ENCODE assay signal across 1 cellular context in genomic region chr20:25057234-25058050, GRCh38.
TF ChIP-seq lines count a peak whose summit lies in the region.

No MANE protein-coding gene starts in this region.

TF ChIP-seq in HepG2, 621 proteins besides CTCF, POLR2A, EP300 and RAD21 (continued from another document and continues in another):
- TF ChIP-seq ZFP82 (CRISPR knock-in tag; IDR thresholded peaks at IDR 0.05; ENCODE audit: borderline replicate concordance) (no peak), SOX5 (CRISPR knock-in tag; IDR thresholded peaks at IDR 0.05; ENCODE audit: borderline replicate concordance) (peak; percentile 17; the same call in 1 of the 2 replicates), FUBP1 (CRISPR knock-in tag; IDR thresholded peaks at IDR 0.05; ENCODE audit: borderline replicate concordance) (no peak; the same call in 1 of the 2 replicates), HOXA7 (CRISPR knock-in tag; IDR thresholded peaks at IDR 0.05) (no peak), IRX3 (CRISPR knock-in tag; IDR thresholded peaks at IDR 0.05; ENCODE audit: borderline replicate concordance, low read depth) (0 out of 2 replicates have a peak, but pooled peaks have one; percentile 67), ZNF589 (CRISPR knock-in tag; conservative IDR thresholded peaks at IDR 0.05) (no peak), MED13 (CRISPR knock-in tag; IDR thresholded peaks at IDR 0.05) (no peak), TBP (CRISPR knock-in tag; IDR thresholded peaks at IDR 0.05) (no peak), FOXA3 (CRISPR knock-in tag; IDR thresholded peaks at IDR 0.05) (no peak), ZSCAN21 (CRISPR knock-in tag; IDR thresholded peaks at IDR 0.05; ENCODE audit: borderline replicate concordance) (no peak; the same call in 1 of the 2 replicates), FIP1L1 (IDR thresholded peaks at IDR 0.05; ENCODE audit: borderline replicate concordance, insufficient read depth, low read depth, low read length) (0 out of 2 replicates have a peak, but pooled peaks have one; percentile 67), PTBP1 (IDR thresholded peaks at IDR 0.05; ENCODE audit: low read depth, low read length, poor library complexity, severe bottlenecking) (no peak), ZBTB49 (CRISPR knock-in tag; IDR thresholded peaks at IDR 0.05; ENCODE audit: borderline replicate concordance) (no peak), ZNF614 (CRISPR knock-in tag; IDR thresholded peaks at IDR 0.05; ENCODE audit: borderline replicate concordance) (peak; percentile 62; the same call in 1 of the 2 replicates), ZNF776 (CRISPR knock-in tag; IDR thresholded peaks at IDR 0.05) (no peak; the same call in 1 of the 2 replicates), ZKSCAN8 (CRISPR knock-in tag; IDR thresholded peaks at IDR 0.05; ENCODE audit: borderline replicate concordance) (no peak), ZNF552 (CRISPR knock-in tag; IDR thresholded peaks at IDR 0.05; ENCODE audit: borderline replicate concordance) (peak; percentile 19; the same call in 1 of the 2 replicates), NFKBIZ (CRISPR knock-in tag; IDR thresholded peaks at IDR 0.05) (0 out of 2 replicates have a peak, but pooled peaks have one; percentile 6), ZBTB7A (CRISPR knock-in tag; IDR thresholded peaks at IDR 0.05) (no peak), CENPBD1 (CRISPR knock-in tag; IDR thresholded peaks at IDR 0.05; ENCODE audit: borderline replicate concordance, low read depth) (no peak), GATAD1 (CRISPR knock-in tag; IDR thresholded peaks at IDR 0.05) (0 out of 2 replicates have a peak, but pooled peaks have one; percentile 13), HOXD1 (CRISPR knock-in tag; IDR thresholded peaks at IDR 0.05) (no peak), MXI1 (IDR thresholded peaks at IDR 0.05; ENCODE audit: borderline replicate concordance, low read depth, low read length) (no peak), ARID4A (CRISPR knock-in tag; IDR thresholded peaks at IDR 0.05; ENCODE audit: borderline replicate concordance) (peak; percentile 61), NFIC (IDR thresholded peaks at IDR 0.05; ENCODE audit: low read length) (no peak), DNMT3B (CRISPR knock-in tag; conservative IDR thresholded peaks at IDR 0.05) (no peak), ZNF850 (CRISPR knock-in tag; conservative IDR thresholded peaks at IDR 0.05) (no peak), ATF6 (CRISPR knock-in tag; conservative IDR thresholded peaks at IDR 0.05) (0 out of 2 replicates have a peak, but pooled peaks have one; percentile 76), GLMP (CRISPR knock-in tag; IDR thresholded peaks at IDR 0.05; ENCODE audit: borderline replicate concordance) (no peak), SP1 (IDR thresholded peaks at IDR 0.05) (no peak), SP1 (CRISPR knock-in tag; IDR thresholded peaks at IDR 0.05) (no peak), BHLHE40 (IDR thresholded peaks at IDR 0.05; ENCODE audit: low read length) (peak; percentile 60; the same call in 1 of the 2 replicates), NR0B2 (CRISPR knock-in tag; IDR thresholded peaks at IDR 0.05) (peak; percentile 2; the same call in 1 of the 2 replicates)
- TF ChIP-seq, protein P1, sequence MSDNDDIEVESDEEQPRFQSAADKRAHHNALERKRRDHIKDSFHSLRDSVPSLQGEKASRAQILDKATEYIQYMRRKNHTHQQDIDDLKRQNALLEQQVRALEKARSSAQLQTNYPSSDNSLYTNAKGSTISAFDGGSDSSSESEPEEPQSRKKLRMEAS (IDR thresholded peaks at IDR 0.05), result peak; percentile 84
- TF ChIP-seq, protein P2, sequence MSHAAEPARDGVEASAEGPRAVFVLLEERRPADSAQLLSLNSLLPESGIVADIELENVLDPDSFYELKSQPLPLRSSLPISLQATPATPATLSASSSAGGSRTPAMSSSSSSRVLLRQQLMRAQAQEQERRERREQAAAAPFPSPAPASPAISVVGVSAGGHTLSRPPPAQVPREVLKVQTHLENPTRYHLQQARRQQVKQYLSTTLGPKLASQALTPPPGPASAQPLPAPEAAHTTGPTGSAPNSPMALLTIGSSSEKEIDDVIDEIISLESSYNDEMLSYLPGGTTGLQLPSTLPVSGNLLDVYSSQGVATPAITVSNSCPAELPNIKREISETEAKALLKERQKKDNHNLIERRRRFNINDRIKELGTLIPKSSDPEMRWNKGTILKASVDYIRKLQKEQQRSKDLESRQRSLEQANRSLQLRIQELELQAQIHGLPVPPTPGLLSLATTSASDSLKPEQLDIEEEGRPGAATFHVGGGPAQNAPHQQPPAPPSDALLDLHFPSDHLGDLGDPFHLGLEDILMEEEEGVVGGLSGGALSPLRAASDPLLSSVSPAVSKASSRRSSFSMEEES (CRISPR knock-in tag; IDR thresholded peaks at IDR 0.05), result 0 out of 2 replicates have a peak, but pooled peaks have one; percentile 22
- TF ChIP-seq, protein P3, sequence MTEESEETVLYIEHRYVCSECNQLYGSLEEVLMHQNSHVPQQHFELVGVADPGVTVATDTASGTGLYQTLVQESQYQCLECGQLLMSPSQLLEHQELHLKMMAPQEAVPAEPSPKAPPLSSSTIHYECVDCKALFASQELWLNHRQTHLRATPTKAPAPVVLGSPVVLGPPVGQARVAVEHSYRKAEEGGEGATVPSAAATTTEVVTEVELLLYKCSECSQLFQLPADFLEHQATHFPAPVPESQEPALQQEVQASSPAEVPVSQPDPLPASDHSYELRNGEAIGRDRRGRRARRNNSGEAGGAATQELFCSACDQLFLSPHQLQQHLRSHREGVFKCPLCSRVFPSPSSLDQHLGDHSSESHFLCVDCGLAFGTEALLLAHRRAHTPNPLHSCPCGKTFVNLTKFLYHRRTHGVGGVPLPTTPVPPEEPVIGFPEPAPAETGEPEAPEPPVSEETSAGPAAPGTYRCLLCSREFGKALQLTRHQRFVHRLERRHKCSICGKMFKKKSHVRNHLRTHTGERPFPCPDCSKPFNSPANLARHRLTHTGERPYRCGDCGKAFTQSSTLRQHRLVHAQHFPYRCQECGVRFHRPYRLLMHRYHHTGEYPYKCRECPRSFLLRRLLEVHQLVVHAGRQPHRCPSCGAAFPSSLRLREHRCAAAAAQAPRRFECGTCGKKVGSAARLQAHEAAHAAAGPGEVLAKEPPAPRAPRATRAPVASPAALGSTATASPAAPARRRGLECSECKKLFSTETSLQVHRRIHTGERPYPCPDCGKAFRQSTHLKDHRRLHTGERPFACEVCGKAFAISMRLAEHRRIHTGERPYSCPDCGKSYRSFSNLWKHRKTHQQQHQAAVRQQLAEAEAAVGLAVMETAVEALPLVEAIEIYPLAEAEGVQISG (CRISPR knock-in tag; IDR thresholded peaks at IDR 0.05), result no peak; the same call in 1 of the 2 replicates
- TF ChIP-seq, protein P4, sequence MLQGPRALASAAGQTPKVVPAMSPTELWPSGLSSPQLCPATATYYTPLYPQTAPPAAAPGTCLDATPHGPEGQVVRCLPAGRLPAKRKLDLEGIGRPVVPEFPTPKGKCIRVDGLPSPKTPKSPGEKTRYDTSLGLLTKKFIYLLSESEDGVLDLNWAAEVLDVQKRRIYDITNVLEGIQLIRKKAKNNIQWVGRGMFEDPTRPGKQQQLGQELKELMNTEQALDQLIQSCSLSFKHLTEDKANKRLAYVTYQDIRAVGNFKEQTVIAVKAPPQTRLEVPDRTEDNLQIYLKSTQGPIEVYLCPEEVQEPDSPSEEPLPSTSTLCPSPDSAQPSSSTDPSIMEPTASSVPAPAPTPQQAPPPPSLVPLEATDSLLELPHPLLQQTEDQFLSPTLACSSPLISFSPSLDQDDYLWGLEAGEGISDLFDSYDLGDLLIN (CRISPR knock-in tag; IDR thresholded peaks at IDR 0.05; ENCODE audit: borderline replicate concordance), result peak; percentile 35; the same call in 1 of the 2 replicates
